Comparison of ENCODE assay signal across 20 cellular contexts in genomic region chr11:96706761-96707160, GRCh38.
DNase-seq lines count a peak whose midpoint lies in the region; ATAC-seq and TF ChIP-seq lines count a peak whose summit lies in the region.
"Had no signal": no experiment of that assay in that cellular context is flagged by ENCODE, and none has a peak within 500 bp of the region (broad histone marks: within the 10 kb centered on the region; RNA-seq: fewer than 3 reads in every experiment).

No MANE protein-coding gene starts in this region.

- H2AFZ ChIP-seq in mammary epithelial cell (ENCODE audit: low read depth, low read length) = no peak overlapping the region
- H2AFZ ChIP-seq: GM23248 had no signal

- H3K9me3 ChIP-seq in mammary epithelial cell (replicated peaks; ENCODE audit: insufficient read depth, low read length) (no peaks in the 10 kb centered on the region), breast epithelium (no peaks in the 10 kb centered on the region), colonic mucosa (no peaks in the 10 kb centered on the region)
- H3K9me3 ChIP-seq: BE2C; BLaER1 treated with 17β-estradiol and CSF1 and Interleukin-3, amounts not matched to agents 10 nM and 100 nM had no signal

- H3K9ac ChIP-seq in mammary epithelial cell (ENCODE audit: insufficient read depth, low read length) = no peak overlapping the region
- H3K9ac ChIP-seq in colonic mucosa (ENCODE audit: low read depth in 2 of 2, low read length in 2 of 2) = no peak overlapping the region
- H3K9ac ChIP-seq: BLaER1 treated with 17β-estradiol and CSF1 and Interleukin-3, amounts not matched to agents 10 nM and 100 nM; GM23248 had no signal

- no peaks in the 10 kb centered on the region for H3K4me1 ChIP-seq in mammary epithelial cell (ENCODE audit: insufficient read depth, low read length)
- H3K4me1 ChIP-seq in breast epithelium = no peaks in the 10 kb centered on the region
- no peaks in the 10 kb centered on the region for H3K4me1 ChIP-seq in colonic mucosa
- H3K4me1 ChIP-seq: BLaER1 treated with 17β-estradiol and CSF1 and Interleukin-3, amounts not matched to agents 10 nM and 100 nM had no signal

- peak; percentile 20 for DNase-seq in mammary epithelial cell
- no peak for DNase-seq in breast epithelium (ENCODE audit: low spot score in 2 of 2)
- DNase-seq in colonic mucosa = peak; percentile 18
- no peak for DNase-seq in left colon
- DNase-seq in NCI-H2081 (lab: John Stamatoyannopoulos, UW) = no peak
- DNase-seq in HT-29 (ENCODE audit: low spot score) = no peak
- no peak for DNase-seq in Ammon's horn (ENCODE audit: low spot score)
- DNase-seq: BE2C; Calu3; CD4-positive, alpha-beta T cell; COR-L47; DMS53; DMS79 treated with DMSO at 0.1 percent for 48 hours; GF-D8; GM23248; H9 had no signal

- dilution Hi-C loops in mammary epithelial cell (cut with HindIII; ENCODE audit: low sequenced_read_pairs) = no loop called here

- TF ChIP-seq POLR2A in breast epithelium (IDR thresholded peaks at IDR 0.05) = no peak

- in situ Hi-C loops in mammary epithelial cell (cut with MboI; ENCODE audit: low sequenced_read_pairs in 2 of 2) = no loop called here

- CTCF ChIA-PET in mammary epithelial cell (lab: Charles Lee; ENCODE audit: low non-redundant PET) = no interaction called here

- H3K4me2 ChIP-seq in mammary epithelial cell (ENCODE audit: insufficient read depth, low read depth, low read length) = no peak overlapping the region
- H3K4me2 ChIP-seq: BLaER1 treated with 17β-estradiol and CSF1 and Interleukin-3, amounts not matched to agents 10 nM and 100 nM had no signal

- H3K4me3 ChIP-seq in mammary epithelial cell (replicated peaks in 1 of 3; ENCODE audit: insufficient read depth in 1 of 3, low read depth in 2 of 3, low read length in 3 of 3) (no peak overlapping the region), breast epithelium (no peak overlapping the region), colonic mucosa (no peak overlapping the region)
- H3K4me3 ChIP-seq: BLaER1 treated with 17β-estradiol and CSF1 and Interleukin-3, amounts not matched to agents 10 nM and 100 nM; GM23248 had no signal

- BruUV-seq in mammary epithelial cell (replicated peaks; lab: Mats Ljungman, UMichigan) = no TSS peak

- TF ChIP-seq CTCF in mammary epithelial cell (conservative IDR thresholded peaks at IDR 0.05 in 1 of 2, IDR thresholded peaks at IDR 0.05 in 1 of 2; ENCODE audit: extremely low read depth in 1 of 2, insufficient read depth in 1 of 2, low read depth in 1 of 2, low read length in 2 of 2) (no peak), breast epithelium (IDR thresholded peaks at IDR 0.05) (no peak), colonic mucosa (IDR thresholded peaks at IDR 0.05) (no peak)

- 64% methylated on average over 3 of the region's 3 CpGs for WGBS in mammary epithelial cell (ENCODE audit: low coverage, missing lambda C conversion rate)

- H3K36me3 ChIP-seq in mammary epithelial cell (ENCODE audit: insufficient read depth, low read length) (no peaks in the 10 kb centered on the region), breast epithelium (no peaks in the 10 kb centered on the region), colonic mucosa (no peaks in the 10 kb centered on the region)
- H3K36me3 ChIP-seq: BE2C; BLaER1 treated with 17β-estradiol and CSF1 and Interleukin-3, amounts not matched to agents 10 nM and 100 nM had no signal

- no peaks in the 10 kb centered on the region for H3K79me2 ChIP-seq in mammary epithelial cell (ENCODE audit: insufficient read depth, low read length)

- H3K27me3 ChIP-seq in mammary epithelial cell (ENCODE audit: insufficient read depth, low read length) = no peaks in the 10 kb centered on the region
- H3K27me3 ChIP-seq in breast epithelium = no peaks in the 10 kb centered on the region
- no peaks in the 10 kb centered on the region for H3K27me3 ChIP-seq in colonic mucosa
- H3K27me3 ChIP-seq: BE2C; BLaER1 treated with 17β-estradiol and CSF1 and Interleukin-3, amounts not matched to agents 10 nM and 100 nM had no signal

- no peaks in the 10 kb centered on the region for H4K20me1 ChIP-seq in mammary epithelial cell (ENCODE audit: insufficient read depth, low read length)
- H4K20me1 ChIP-seq: BLaER1 treated with 17β-estradiol and CSF1 and Interleukin-3, amounts not matched to agents 10 nM and 100 nM had no signal

- H3K27ac ChIP-seq in mammary epithelial cell (ENCODE audit: insufficient read depth, low read depth, low read length) (no peak overlapping the region), breast epithelium (no peak overlapping the region), colonic mucosa (no peak overlapping the region)
- H3K27ac ChIP-seq: 22Rv1; BLaER1 treated with 17β-estradiol and CSF1 and Interleukin-3, amounts not matched to agents 10 nM and 100 nM; GM23248 had no signal

- peak; percentile 67 for ATAC-seq in left colon
- ATAC-seq in GM21447 (IDR thresholded peaks at IDR 0.05; ENCODE audit: unreplicated experiment) = no peak
- ATAC-seq: HCT116 had no signal

- intact Hi-C loops in mammary epithelial cell (cut with micrococcal nuclease) (no loop called here), breast epithelium (cut with DNase I; ENCODE audit: low total_unique reads) (no loop called here), colonic mucosa (cut with DNase I) (no loop called here), left colon (cut with DNase I, micrococcal nuclease) (no loop called here)

Comparison
In these comparisons a context has a peak if more than half of its experiments do, and no peak if none do; other contexts are left out.
1. DNase-seq: peak in mammary epithelial cell (single experiment) and colonic mucosa (single experiment); none in breast epithelium (0 of 2), left colon (0 of 2), NCI-H2081 (0 of 2), HT-29 (single experiment) and Ammon's horn (single experiment).